15 cellular contexts compared by ENCODE assay signal in genomic region chr11:119369035-119369925, GRCh38. TPM values are rescaled to one million over a fixed set of nuclear protein-coding genes. Genes with fewer than 3 reads are reported as not detected.
A peak's percentile ranks its signal among the peaks of the same experiment; 100 is the strongest.
DNase-seq lines count a peak whose midpoint lies in the region; ATAC-seq and TF ChIP-seq lines count a peak whose summit lies in the region.
"Had no signal": no experiment of that assay in that cellular context is flagged by ENCODE, and none has a peak within 500 bp of the region (broad histone marks: within the 10 kb centered on the region; RNA-seq: fewer than 3 reads in every experiment).

No MANE protein-coding gene starts in this region.

- H3K36me3 ChIP-seq in mammary epithelial cell (ENCODE audit: insufficient read depth, low read length) = no peaks in the 10 kb centered on the region
- H3K36me3 ChIP-seq in esophagus squamous epithelium = no peaks in the 10 kb centered on the region
- H3K36me3 ChIP-seq in mucosa of stomach (ENCODE audit: control insufficient read depth, insufficient read depth, low read length) = no peaks in the 10 kb centered on the region
- no peaks in the 10 kb centered on the region for H3K36me3 ChIP-seq in vagina
- no peaks in the 10 kb centered on the region for H3K36me3 ChIP-seq in upper lobe of left lung
- H3K36me3 ChIP-seq: breast epithelium had no signal

- H3K79me2 ChIP-seq in mammary epithelial cell (ENCODE audit: insufficient read depth, low read length) = no peaks in the 10 kb centered on the region

- BruUV-seq in MCF 10A (replicated peaks; lab: Mats Ljungman, UMichigan) (no TSS peak), mammary epithelial cell (replicated peaks; lab: Mats Ljungman, UMichigan) (no TSS peak)

- no peak for TF ChIP-seq POLR2A in esophagus squamous epithelium (IDR thresholded peaks at IDR 0.05)
- TF ChIP-seq POLR2A in vagina (IDR thresholded peaks at IDR 0.05) = no peak
- no peak for TF ChIP-seq POLR2A in upper lobe of left lung (IDR thresholded peaks at IDR 0.05)

- POLR2A ChIA-PET in MCF 10A (lab: Yijun Ruan, JAX) = interaction anchor here (0.6 to 10.6 kb wide), 9 partner anchors 8 to 754 kb away, joined by 3 to 85 read pairs (median 5); partner anchors contain the start of gene USP2

- intact Hi-C loops in MCF 10A (cut with micrococcal nuclease) (no loop called here), mammary epithelial cell (cut with micrococcal nuclease) (no loop called here), esophagus squamous epithelium (cut with DNase I) (no loop called here), vagina (cut with DNase I) (no loop called here)

- H3K4me1 ChIP-seq in mammary epithelial cell (ENCODE audit: insufficient read depth, low read length) (peaks cover 15% of the 10 kb centered on the region), esophagus squamous epithelium (peaks cover 54 to 98% (median 70%) of the 10 kb centered on the region in 3 donors), mucosa of stomach (ENCODE audit: control insufficient read depth, insufficient read depth, low read length) (peaks cover 66% of the 10 kb centered on the region), vagina (peaks cover 73% of the 10 kb centered on the region), upper lobe of left lung (peaks cover 21 to 37% (median 31%) of the 10 kb centered on the region in 4 donors)

- no peak overlapping the region for H3K27ac ChIP-seq in mammary epithelial cell (ENCODE audit: insufficient read depth, low read depth, low read length)
- H3K27ac ChIP-seq in esophagus squamous epithelium = peak overlapping the region; percentile 74 to 95 (median 88)
- H3K27ac ChIP-seq in vagina = peak overlapping the region; percentile 79
- peak overlapping the region in 1 of 4 donors; percentile 18 for H3K27ac ChIP-seq in upper lobe of left lung
- H3K27ac ChIP-seq: breast epithelium had no signal

- H3K27me3 ChIP-seq in mammary epithelial cell (ENCODE audit: insufficient read depth, low read length) (no peaks in the 10 kb centered on the region), esophagus squamous epithelium (peaks cover 0 to 25% (median 0%) of the 10 kb centered on the region in 4 donors), mucosa of stomach (ENCODE audit: control insufficient read depth, insufficient read depth, low read length) (peaks cover 8% of the 10 kb centered on the region), vagina (no peaks in the 10 kb centered on the region), upper lobe of left lung (peaks cover 0 to 2% (median 0%) of the 10 kb centered on the region in 4 donors)
- H3K27me3 ChIP-seq: breast epithelium had no signal

- H3K9me3 ChIP-seq in mammary epithelial cell (replicated peaks; ENCODE audit: insufficient read depth, low read length) (no peaks in the 10 kb centered on the region), esophagus squamous epithelium (no peaks in the 10 kb centered on the region), mucosa of stomach (ENCODE audit: control insufficient read depth, low read length) (no peaks in the 10 kb centered on the region), vagina (no peaks in the 10 kb centered on the region), upper lobe of left lung (no peaks in the 10 kb centered on the region)
- H3K9me3 ChIP-seq: breast epithelium had no signal

- in situ Hi-C loops in mammary epithelial cell (cut with MboI; ENCODE audit: low sequenced_read_pairs in 2 of 2) = no loop called here

- no peak for DNase-seq in MCF 10A (ENCODE audit: unreplicated experiment)
- DNase-seq in mammary epithelial cell = no peak
- no peak for DNase-seq in esophagus squamous epithelium (lab: John Stamatoyannopoulos, UW)
- no peak for DNase-seq in vagina (ENCODE audit: extremely low spot score in 2 of 2)
- DNase-seq in upper lobe of left lung = no peak
- DNase-seq: activated CD8-positive, alpha-beta memory T cell treated with anti-CD3 and anti-CD28 coated beads, Interleukin-2, amount 10 ng/mL, durations not matched to agents 7 days and 5 days; foreskin melanocyte; natural killer cell; NCI-H2227 treated with DMSO at 0.1 percent for 48 hours; stimulated activated CD4-positive, alpha-beta T cell treated with anti-CD3 and anti-CD28 coated beads, Interleukin-4, amount 100 ng/mL, for 4 hours had no signal

- no peak overlapping the region for H3K4me2 ChIP-seq in mammary epithelial cell (ENCODE audit: insufficient read depth, low read depth, low read length)

- H3K4me3 Mint-ChIP-seq in MCF 10A (ENCODE audit: unreplicated experiment) = peak overlapping the region; percentile 54
- H3K4me3 Mint-ChIP-seq: activated CD8-positive, alpha-beta memory T cell treated with anti-CD3 and anti-CD28 coated beads, Interleukin-2, amount 10 ng/mL, durations not matched to agents 7 days and 5 days; natural killer cell had no signal

- H3K9me3 Mint-ChIP-seq in MCF 10A (ENCODE audit: unreplicated experiment) = no peaks in the 10 kb centered on the region
- H3K9me3 Mint-ChIP-seq: natural killer cell had no signal

- TF ChIP-seq CTCF in MCF 10A (IDR thresholded peaks at IDR 0.05; ENCODE audit: unreplicated experiment) (no peak), mammary epithelial cell (conservative IDR thresholded peaks at IDR 0.05 in 1 of 2, IDR thresholded peaks at IDR 0.05 in 1 of 2; ENCODE audit: extremely low read depth in 1 of 2, insufficient read depth in 1 of 2, low read depth in 1 of 2, low read length in 2 of 2) (no peak), esophagus squamous epithelium (IDR thresholded peaks at IDR 0.05) (no peak), vagina (IDR thresholded peaks at IDR 0.05) (no peak), upper lobe of left lung (IDR thresholded peaks at IDR 0.05) (no peak)

- H2AFZ ChIP-seq in mammary epithelial cell (ENCODE audit: low read depth, low read length) = no peak overlapping the region

- TF ChIP-seq EP300 in upper lobe of left lung (IDR thresholded peaks at IDR 0.05) = no peak

- H3K27me3 Mint-ChIP-seq in MCF 10A (ENCODE audit: insufficient read depth, unreplicated experiment) = no peaks in the 10 kb centered on the region

- H4K20me1 ChIP-seq in mammary epithelial cell (ENCODE audit: insufficient read depth, low read length) = no peaks in the 10 kb centered on the region

- dilution Hi-C loops in mammary epithelial cell (cut with HindIII; ENCODE audit: low sequenced_read_pairs) = no loop called here

- peak overlapping the region; percentile 73 for H3K27ac Mint-ChIP-seq in MCF 10A (ENCODE audit: low read depth, unreplicated experiment)
- H3K27ac Mint-ChIP-seq: activated CD8-positive, alpha-beta memory T cell treated with anti-CD3 and anti-CD28 coated beads, Interleukin-2, amount 10 ng/mL, durations not matched to agents 7 days and 5 days; natural killer cell had no signal

- H3K4me1 Mint-ChIP-seq in MCF 10A (ENCODE audit: insufficient read depth, unreplicated experiment) = peaks cover 72% of the 10 kb centered on the region

- peaks cover 4% of the 10 kb centered on the region for H3K36me3 Mint-ChIP-seq in MCF 10A (ENCODE audit: insufficient read depth, unreplicated experiment)
- H3K36me3 Mint-ChIP-seq: activated CD8-positive, alpha-beta memory T cell treated with anti-CD3 and anti-CD28 coated beads, Interleukin-2, amount 10 ng/mL, durations not matched to agents 7 days and 5 days had no signal

- H3K4me3 ChIP-seq in mammary epithelial cell (replicated peaks in 1 of 3; ENCODE audit: insufficient read depth in 1 of 3, low read depth in 2 of 3, low read length in 3 of 3) (no peak overlapping the region), esophagus squamous epithelium (peak overlapping the region in 2 of 4 donors; percentile 3 to 22), mucosa of stomach (ENCODE audit: low read length) (no peak overlapping the region), vagina (no peak overlapping the region), upper lobe of left lung (no peak overlapping the region)
- H3K4me3 ChIP-seq: breast epithelium had no signal

- 81% methylated on average over 11 of the region's 13 CpGs for WGBS in mammary epithelial cell (ENCODE audit: low coverage, missing lambda C conversion rate)
- WGBS in esophagus squamous epithelium, 2 donors = 54 to 71% methylated on average over 7 to 11 of the region's 13 CpGs
- 74 to 76% methylated on average over 13 of the region's 13 CpGs for WGBS in upper lobe of left lung, 2 donors

- CTCF ChIA-PET in MCF 10A (lab: Yijun Ruan, JAX) (interaction anchor here (0.6 to 19.9 kb wide), 10 partner anchors 10 to 105 kb away, joined by 3 to 415 read pairs (median 8); partner anchors contain the start of gene USP2), mammary epithelial cell (lab: Charles Lee; ENCODE audit: low non-redundant PET) (no interaction called here)

- ATAC-seq in HG02642 (IDR thresholded peaks at IDR 0.05; ENCODE audit: poor library complexity, unreplicated experiment) (no peak), upper lobe of left lung (ENCODE audit: low FRiP score in 2 of 2) (no peak), HG02884 (IDR thresholded peaks at IDR 0.05; ENCODE audit: unreplicated experiment) (no peak)

- H3K9ac ChIP-seq in mammary epithelial cell (ENCODE audit: insufficient read depth, low read length) (no peak overlapping the region), mucosa of stomach (ENCODE audit: low read length) (peak overlapping the region; percentile 9)

RNA-seq across cellular contexts. Expression of gene USP2, which starts 12.2 kb away (rescaled TPM):
- 0.14 and 0.54 TPM in 2 replicates for total RNA-seq in MCF 10A (2022)
- 1 to 10 TPM; 2.7 to 3.0 TPM for total RNA-seq in mammary epithelial cell
- polyA plus RNA-seq in mammary epithelial cell = 1.3 TPM
- 0.88 TPM for polyA minus RNA-seq in mammary epithelial cell
- total RNA-seq in esophagus squamous epithelium = 1 to 10 TPM; 1.9 to 9.6 (median 4.8) TPM
- 2.5 TPM for total RNA-seq in vagina
- 1 to 10 TPM; 1.7 to 5.0 (median 3.0) TPM for total RNA-seq in upper lobe of left lung

RNA-seq across cellular contexts. Expression of gene MFRP, which starts 22.8 kb away (rescaled TPM):
- total RNA-seq in MCF 10A (2022) (not detected in 2 replicates), mammary epithelial cell (not detected), esophagus squamous epithelium (not detected), vagina (not detected), upper lobe of left lung (not detected)
- polyA plus RNA-seq in mammary epithelial cell = not detected
- not detected for polyA minus RNA-seq in mammary epithelial cell
- total RNA-seq: activated CD8-positive, alpha-beta memory T cell treated with anti-CD3 and anti-CD28 coated beads, Interleukin-2, amount 10 ng/mL, durations not matched to agents 7 days and 5 days; natural killer cell; T-helper 2 cell treated with Interferon-gamma antibody and Interleukin-4, amounts not matched to agents 100 ng/mL and 5 ng/mL, for 36 hours had no signal

RNA-seq across cellular contexts. Expression of gene C1QTNF5, which starts 28.6 kb away (rescaled TPM):
- total RNA-seq in MCF 10A (2022) (not detected in 2 replicates), mammary epithelial cell (under 1 TPM in 1 of 2 donors, not detected in 1; 0.50 TPM), esophagus squamous epithelium (10 to 100 TPM in 2 of 4 donors, 1 to 10 TPM in 2; 5.3 to 18.8 (median 10.3) TPM), vagina (32.2 TPM), upper lobe of left lung (10 to 100 TPM; 10.5 to 57.2 (median 26.4) TPM)
- polyA plus RNA-seq in mammary epithelial cell = 0.07 TPM
- polyA minus RNA-seq in mammary epithelial cell = not detected
- total RNA-seq: activated CD8-positive, alpha-beta memory T cell treated with anti-CD3 and anti-CD28 coated beads, Interleukin-2, amount 10 ng/mL, durations not matched to agents 7 days and 5 days; natural killer cell; T-helper 2 cell treated with Interferon-gamma antibody and Interleukin-4, amounts not matched to agents 100 ng/mL and 5 ng/mL, for 36 hours had no signal

RNA-seq across cellular contexts. Expression of gene RNF26, which starts 35.0 kb away (rescaled TPM):
- total RNA-seq in MCF 10A (2022) (19.2 and 20.9 TPM in 2 replicates), mammary epithelial cell (10 to 100 TPM in 1 of 2 donors, 1 to 10 TPM in 1; 3.7 to 34.4 TPM), esophagus squamous epithelium (10 to 100 TPM; 10.5 to 17.9 (median 12.2) TPM), vagina (19.6 TPM), upper lobe of left lung (10 to 100 TPM in 5 of 6 donors, 1 to 10 TPM in 1; 5.2 to 25.5 (median 14.8) TPM)
- 39.1 TPM for polyA plus RNA-seq in mammary epithelial cell
- polyA minus RNA-seq in mammary epithelial cell = 66.6 TPM

RNA-seq across cellular contexts. Expression of gene MCAM, which starts 52.4 kb away (rescaled TPM):
- total RNA-seq in MCF 10A (2022) = 3.5 TPM in 2 replicates
- 100 to 1,000 TPM in 1 of 2 donors, 10 to 100 TPM in 1; 47.2 to 409 TPM for total RNA-seq in mammary epithelial cell
- polyA plus RNA-seq in mammary epithelial cell = 75.0 TPM
- polyA minus RNA-seq in mammary epithelial cell = 36.1 TPM
- total RNA-seq in esophagus squamous epithelium = 100 to 1,000 TPM in 2 of 4 donors, 10 to 100 TPM in 2; 20.8 to 169 (median 80.9) TPM
- 295 TPM for total RNA-seq in vagina
- total RNA-seq in upper lobe of left lung = 100 to 1,000 TPM in 3 of 6 donors, 10 to 100 TPM in 3; 39.8 to 222 (median 76.5) TPM
